In the genomic region with DNA sequence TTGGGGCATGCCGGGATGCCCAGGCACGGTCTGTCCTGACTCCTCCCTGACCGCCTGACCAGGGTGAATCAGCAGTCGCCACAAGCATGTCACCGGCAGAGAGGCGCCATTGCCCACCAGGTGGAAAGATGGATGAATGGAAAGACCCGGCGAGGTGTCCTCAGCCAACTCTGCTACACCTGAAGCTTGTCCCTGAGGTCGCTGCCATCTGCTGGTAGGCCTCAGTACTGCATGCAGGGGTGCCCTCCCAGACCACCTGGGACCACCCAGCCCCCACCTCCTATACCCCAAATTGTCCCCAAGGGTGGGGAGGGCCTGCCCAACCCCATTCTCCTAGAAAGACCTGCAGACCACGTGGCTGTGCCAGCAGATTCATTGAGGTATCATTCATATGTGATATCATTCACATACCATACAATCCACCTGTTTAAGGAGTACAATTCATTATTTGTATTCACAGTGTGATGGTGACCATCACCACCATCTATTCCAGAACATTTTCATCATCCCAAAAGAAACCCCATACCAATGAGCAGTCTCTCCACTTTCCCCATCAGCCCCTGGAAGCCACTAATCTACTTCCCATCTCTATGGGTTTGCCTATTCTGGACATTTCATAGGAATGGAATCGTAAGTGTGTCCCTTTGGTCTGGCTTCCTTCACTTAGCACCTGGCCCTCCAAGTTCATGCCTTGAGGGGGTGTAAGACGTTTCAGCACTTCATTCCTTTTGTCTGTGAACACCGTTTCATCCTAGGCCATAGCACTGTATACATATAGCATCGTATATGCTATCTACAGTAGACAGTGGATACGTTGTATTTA, we compare ENCODE assay signal across 8 cellular contexts. TPM values are rescaled to one million over a fixed set of nuclear protein-coding genes. Genes with fewer than 3 reads are reported as not detected.
A peak's percentile ranks its signal among the peaks of the same experiment; 100 is the strongest.
DNase-seq lines count a peak whose midpoint lies in the region; ATAC-seq and TF ChIP-seq lines count a peak whose summit lies in the region.

No MANE protein-coding gene starts in this region.

- ATAC-seq in GM19328 (IDR thresholded peaks at IDR 0.05; ENCODE audit: unreplicated experiment), result no peak

- peaks cover 4% of the 10 kb centered on the region for H3K9me3 ChIP-seq in mesenchymal stem cell (ENCODE audit: control insufficient read depth, low read length)

- H3K4me1 ChIP-seq in mesenchymal stem cell (ENCODE audit: control insufficient read depth, insufficient read depth, low read depth, low read length), result peaks cover 2% of the 10 kb centered on the region

- no peak overlapping the region for H3K14ac ChIP-seq in mesenchymal stem cell (ENCODE audit: low read length in 2 of 2)

- no peak overlapping the region for H2BK5ac ChIP-seq in mesenchymal stem cell (ENCODE audit: low read depth, low read length, poor library complexity, severe bottlenecking)

- no peak overlapping the region for H3K4me3 Mint-ChIP-seq in T-helper 2 cell treated with Interferon-gamma antibody and Interleukin-4, amounts not matched to agents 5 μg/mL and 100 μg/mL, for 36 hours

- H3K27me3 ChIP-seq in GM06990 (replicated peaks; ENCODE audit: control insufficient read depth, insufficient read depth, low read length) (no peaks in the 10 kb centered on the region), mesenchymal stem cell (ENCODE audit: control insufficient read depth in 1 of 2, insufficient read depth in 1 of 2, low read length in 2 of 2) (peaks cover 35 to 36% of the 10 kb centered on the region in 2 experiments)

- H3K36me3 Mint-ChIP-seq in T-helper 2 cell treated with Interferon-gamma antibody and Interleukin-4, amounts not matched to agents 5 μg/mL and 100 μg/mL, for 36 hours (ENCODE audit: low read depth), result no peaks in the 10 kb centered on the region

- H2BK120ac ChIP-seq in mesenchymal stem cell (ENCODE audit: low read depth, low read length), result no peak overlapping the region

- no peak overlapping the region for H3K9ac ChIP-seq in mesenchymal stem cell (ENCODE audit: low read length)

- H2BK12ac ChIP-seq in mesenchymal stem cell (ENCODE audit: low read length in 2 of 2), result no peak overlapping the region

- peaks cover 4% of the 10 kb centered on the region for H3K27me3 Mint-ChIP-seq in T-helper 2 cell treated with Interferon-gamma antibody and Interleukin-4, amounts not matched to agents 5 μg/mL and 100 μg/mL, for 36 hours (ENCODE audit: low read depth)

- no peak overlapping the region for H3K4me3 ChIP-seq in GM06990 (replicated peaks; ENCODE audit: low read depth, low read length)
- H3K4me3 ChIP-seq in astrocyte of the spinal cord (ENCODE audit: low read depth, low read length), result no peak overlapping the region
- no peak overlapping the region for H3K4me3 ChIP-seq in mesenchymal stem cell (ENCODE audit: insufficient read depth in 1 of 2, low read depth in 1 of 2, low read length in 2 of 2)

- H3K79me1 ChIP-seq in mesenchymal stem cell (replicated peaks; ENCODE audit: low read length, poor library complexity, severe bottlenecking), result no peaks in the 10 kb centered on the region

- no peak overlapping the region for H4K8ac ChIP-seq in mesenchymal stem cell (ENCODE audit: low read length)

- in situ Hi-C loops in astrocyte of the spinal cord (cut with HindIII; ENCODE audit: low sequenced_read_pairs), result no loop called here

- H3K4ac ChIP-seq in mesenchymal stem cell (ENCODE audit: low read depth in 1 of 2, low read length in 2 of 2), result no peak overlapping the region

- H3K36me3 ChIP-seq in GM06990 (ENCODE audit: control insufficient read depth, insufficient read depth, low read length) (no peaks in the 10 kb centered on the region), mesenchymal stem cell (ENCODE audit: control insufficient read depth in 1 of 2, insufficient read depth in 2 of 2, low read depth in 1 of 2, low read length in 2 of 2) (no peaks in the 10 kb centered on the region)

- DNase-seq in GM06990 (ENCODE audit: extremely low read depth, insufficient read length) (no peak), NCI-H1105 (lab: John Stamatoyannopoulos, UW) (peak; percentile 43), astrocyte of the spinal cord (ENCODE audit: low read depth, low spot score) (no peak), mesenchymal stem cell (peak; percentile 11), DMS114 treated with DMSO at 0.1 percent for 48 hours (lab: John Stamatoyannopoulos, UW; ENCODE audit: unreplicated experiment) (no peak), hippocampal formation (lab: John Stamatoyannopoulos, UW) (no peak)
- no peak for DNase-seq in T-helper 2 cell treated with Interferon-gamma antibody and Interleukin-4, amounts not matched to agents 5 μg/mL and 100 μg/mL, for 36 hours (ENCODE audit: low spot score)

- H2BK15ac ChIP-seq in mesenchymal stem cell (ENCODE audit: low read depth, poor library complexity, severe bottlenecking), result no peak overlapping the region

- H3K9me3 Mint-ChIP-seq in T-helper 2 cell treated with Interferon-gamma antibody and Interleukin-4, amounts not matched to agents 5 μg/mL and 100 μg/mL, for 36 hours, result no peaks in the 10 kb centered on the region

- no peak overlapping the region for H3K27ac Mint-ChIP-seq in T-helper 2 cell treated with Interferon-gamma antibody and Interleukin-4, amounts not matched to agents 5 μg/mL and 100 μg/mL, for 36 hours

- TF ChIP-seq CTCF in GM06990 (IDR thresholded peaks at IDR 0.05; ENCODE audit: insufficient read depth, low read length, poor library complexity, severe bottlenecking) (peak; percentile 76), astrocyte of the spinal cord (IDR thresholded peaks at IDR 0.05; ENCODE audit: low read depth, low read length) (peak; percentile 91)

- 39% methylated on average over 14 of the region's 15 CpGs for WGBS in mesenchymal stem cell

- H2AK5ac ChIP-seq in mesenchymal stem cell (ENCODE audit: low read length, severe bottlenecking), result no peak overlapping the region

- H3K27ac ChIP-seq in mesenchymal stem cell (ENCODE audit: low read length, poor library complexity, severe bottlenecking), result no peak overlapping the region

- H3K18ac ChIP-seq in mesenchymal stem cell (ENCODE audit: low read depth in 1 of 2, low read length in 2 of 2), result no peak overlapping the region

- no peaks in the 10 kb centered on the region for H3K4me1 Mint-ChIP-seq in T-helper 2 cell treated with Interferon-gamma antibody and Interleukin-4, amounts not matched to agents 5 μg/mL and 100 μg/mL, for 36 hours (ENCODE audit: low read depth)

- no peak overlapping the region for H2AFZ ChIP-seq in mesenchymal stem cell (ENCODE audit: low read depth, low read length)

- no peak overlapping the region for H3K23ac ChIP-seq in mesenchymal stem cell (ENCODE audit: low read length in 2 of 2)

- no peak overlapping the region for H4K91ac ChIP-seq in mesenchymal stem cell (ENCODE audit: low read length)

- no peak overlapping the region for H3K4me2 ChIP-seq in mesenchymal stem cell (ENCODE audit: low read length, poor library complexity, severe bottlenecking)

RNA-seq across cellular contexts. Expression of a gene that starts 17.5 kb away (rescaled TPM):
- polyA plus RNA-seq in mesenchymal stem cell (2013, experiment 1 of 2), result not detected
- polyA plus RNA-seq in mesenchymal stem cell (2013, experiment 2 of 2), result not detected

RNA-seq across cellular contexts. Expression of a gene that starts 26.6 kb away (rescaled TPM):
- not detected for polyA plus RNA-seq in mesenchymal stem cell (2013, experiment 1 of 2)
- not detected for polyA plus RNA-seq in mesenchymal stem cell (2013, experiment 2 of 2)

Comparison
In these comparisons a context has a peak if more than half of its experiments do, and no peak if none do; other contexts are left out.
1. DNase-seq: peak in NCI-H1105 (single experiment) and mesenchymal stem cell (single experiment); none in GM06990 (single experiment), astrocyte of the spinal cord (single experiment), T-helper 2 cell treated with Interferon-gamma antibody and Interleukin-4, amounts not matched to agents 5 μg/mL and 100 μg/mL, for 36 hours (single experiment), DMS114 treated with DMSO at 0.1 percent for 48 hours (single experiment) and hippocampal formation (0 of 2).